Comparison of ENCODE assay signal across 8 cellular contexts in genomic region chr12:12266389-12266872, GRCh38. TPM values are rescaled to one million over a fixed set of nuclear protein-coding genes. Genes with fewer than 3 reads are reported as not detected.
DNase-seq lines count a peak whose midpoint lies in the region; ATAC-seq and TF ChIP-seq lines count a peak whose summit lies in the region.

No MANE protein-coding gene starts in this region.

- H3K9me2 ChIP-seq in neural cell (ENCODE audit: insufficient read depth, low read length): no peaks in the 10 kb centered on the region

- H3K4me1 ChIP-seq in RWPE2 (ENCODE audit: insufficient read depth, poor library complexity, severe bottlenecking) (peaks cover 3% of the 10 kb centered on the region), esophagus muscularis mucosa (peaks cover 11 to 33% (median 25%) of the 10 kb centered on the region in 4 donors)

- H3K36me3 ChIP-seq in RWPE2 (ENCODE audit: low read depth) (no peaks in the 10 kb centered on the region), esophagus muscularis mucosa (no peaks in the 10 kb centered on the region), neural cell (ENCODE audit: insufficient read depth, low read length) (no peaks in the 10 kb centered on the region)

- no peaks in the 10 kb centered on the region for H3K9me3 ChIP-seq in RWPE2 (ENCODE audit: severe bottlenecking)
- H3K9me3 ChIP-seq in esophagus muscularis mucosa: no peaks in the 10 kb centered on the region
- H3K9me3 ChIP-seq in neural cell (ENCODE audit: low read length): no peaks in the 10 kb centered on the region

- H3F3A ChIP-seq in neural cell (ENCODE audit: insufficient read depth, low read length, poor library complexity, severe bottlenecking): no peaks in the 10 kb centered on the region

- H3K27ac ChIP-seq in RWPE2 (ENCODE audit: poor library complexity, severe bottlenecking): peak overlapping the region; percentile 66
- H3K27ac ChIP-seq in esophagus muscularis mucosa (replicated peaks in 1 of 4): peak overlapping the region; percentile 97 to 99 (median 98)
- peak overlapping the region; percentile 99 for H3K27ac ChIP-seq in neural cell (ENCODE audit: low read length)

- intact Hi-C loops in esophagus muscularis mucosa (cut with DNase I): loop anchor here (5.0 to 10.0 kb wide), 4 partner anchors 61 to 448 kb away; partner anchors contain the start of gene CDKN1B

- peak; percentile 34 for TF ChIP-seq RAD21 in neural cell (conservative IDR thresholded peaks at IDR 0.05)

- H3K4me2 ChIP-seq in neural cell (ENCODE audit: low read length): peak overlapping the region; percentile 85

- H3K9ac ChIP-seq in neural cell (ENCODE audit: low read length): peak overlapping the region; percentile 98

- ATAC-seq in RWPE2 (ENCODE audit: low read depth) (peak; percentile 65), GM21529 (IDR thresholded peaks at IDR 0.05; ENCODE audit: unreplicated experiment) (no peak)

- TF ChIP-seq POLR2A in esophagus muscularis mucosa (IDR thresholded peaks at IDR 0.05; ENCODE audit: low read depth): no peak

- TF ChIP-seq CTCF in RWPE2 (IDR thresholded peaks at IDR 0.05; ENCODE audit: poor library complexity, severe bottlenecking) (no peak), esophagus muscularis mucosa (IDR thresholded peaks at IDR 0.05) (no peak), neural cell (IDR thresholded peaks at IDR 0.05; ENCODE audit: poor library complexity, severe bottlenecking) (no peak)

- no peak for TF ChIP-seq EP300 in esophagus muscularis mucosa (IDR thresholded peaks at IDR 0.05)
- no peak for TF ChIP-seq EP300 in neural cell (conservative IDR thresholded peaks at IDR 0.05; ENCODE audit: poor library complexity, severe bottlenecking)

- H3K4me3 ChIP-seq in RWPE2 (ENCODE audit: severe bottlenecking): peak overlapping the region; percentile 89
- peak overlapping the region; percentile 64 to 88 (median 84) for H3K4me3 ChIP-seq in esophagus muscularis mucosa
- peak overlapping the region; percentile 93 for H3K4me3 ChIP-seq in neural cell (ENCODE audit: low read length)

- H3K79me2 ChIP-seq in neural cell (replicated peaks; ENCODE audit: insufficient read depth, low read length): peaks cover 47% of the 10 kb centered on the region

- WGBS in esophagus muscularis mucosa: 1% methylated on average over 25 of the region's 27 CpGs

- H4K20me1 ChIP-seq in neural cell (ENCODE audit: insufficient read depth): peaks cover 4% of the 10 kb centered on the region

- no peaks in the 10 kb centered on the region for H3K27me3 ChIP-seq in RWPE2 (ENCODE audit: insufficient read depth, poor library complexity, severe bottlenecking)
- no peaks in the 10 kb centered on the region for H3K27me3 ChIP-seq in esophagus muscularis mucosa
- no peaks in the 10 kb centered on the region for H3K27me3 ChIP-seq in neural cell (ENCODE audit: insufficient read depth, low read depth, low read length)

- DNase-seq in NCI-H82 (lab: John Stamatoyannopoulos, UW): peak; percentile 75
- no peak for DNase-seq in NCI-H82 treated with DMSO at 0.1 percent for 48 hours (lab: John Stamatoyannopoulos, UW; ENCODE audit: unreplicated experiment)
- no peak for DNase-seq in RWPE2 (ENCODE audit: low spot score)
- DNase-seq in esophagus muscularis mucosa (ENCODE audit: extremely low spot score): no peak
- DNase-seq in MV-4-11 (lab: John Stamatoyannopoulos, UW): no peak
- no peak for DNase-seq in NCI-H1105 treated with DMSO at 0.1 percent for 48 hours (lab: John Stamatoyannopoulos, UW)

- H2AFZ ChIP-seq in neural cell (ENCODE audit: low read depth, low read length): peak overlapping the region; percentile 95

TF ChIP-seq in neural cell, 6 proteins besides CTCF, POLR2A, EP300 and RAD21:
- TF ChIP-seq EZH2 (IDR thresholded peaks at IDR 0.05; ENCODE audit: borderline replicate concordance, insufficient read depth, low read length, poor library complexity, severe bottlenecking) (no peak), SMC3 (conservative IDR thresholded peaks at IDR 0.05; ENCODE audit: poor library complexity) (peak; percentile 55), REST (IDR thresholded peaks at IDR 0.05; ENCODE audit: borderline replicate concordance) (peak; percentile 85)

RNA-seq across cellular contexts. Expression of gene LRP6, which starts 0.4 kb away (rescaled TPM):
- total RNA-seq in esophagus muscularis mucosa: 10 to 100 TPM; 26.2 to 61.1 (median 34.8) TPM
- 28.1 and 33.5 TPM in 2 replicates for polyA plus RNA-seq in neural cell
- polyA minus RNA-seq in neural cell: 113 and 122 TPM in 2 replicates
